ENCODE assay signal across 26 cellular contexts in the genomic region with DNA sequence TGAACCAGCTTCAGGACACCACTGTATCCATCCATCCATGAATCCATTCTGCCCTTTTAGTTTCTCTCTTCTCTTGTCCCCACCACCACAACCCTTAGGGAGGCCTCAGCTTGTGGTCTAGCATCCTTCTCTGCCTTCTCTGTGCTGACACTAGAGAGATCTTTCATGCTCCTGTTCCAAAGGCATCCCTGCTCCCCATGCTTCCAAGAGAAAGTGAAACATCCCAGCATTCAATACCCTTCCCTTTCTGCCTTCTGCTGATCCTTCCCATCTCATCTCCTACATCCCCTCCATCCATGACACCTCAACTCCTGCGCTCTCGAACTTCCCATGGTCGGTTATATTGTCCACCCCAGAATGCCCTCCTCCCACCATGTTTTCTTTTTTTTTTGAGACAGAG.
"Had no signal": no experiment of that assay in that cellular context is flagged by ENCODE, and none has a peak within 500 bp of the region (broad histone marks: within the 10 kb centered on the region; RNA-seq: fewer than 3 reads in every experiment).

No MANE protein-coding gene starts in this region.

- H3K27me3 Mint-ChIP-seq: memory B cell had no signal

- H3K27ac ChIP-seq: hepatocyte, left ventricle myocardium inferior, pancreas, prostate gland, skin epidermis, suprapubic skin, thoracic aorta, tibial artery, uterus had no signal

- H3K4me1 ChIP-seq: pancreas, prostate gland, uterus had no signal

- H3K36me3 ChIP-seq: pancreas, prostate gland, thoracic aorta, uterus had no signal

- H2AFZ ChIP-seq: hepatocyte had no signal

- ATAC-seq: mucosa of descending colon; naive thymus-derived CD4-positive, alpha-beta T cell; pancreas; right cardiac atrium; sciatic nerve had no signal

- H3K79me2 ChIP-seq: hepatocyte had no signal

- H3K4me3 ChIP-seq: hepatocyte, left ventricle myocardium inferior, mucosa of descending colon, pancreas, prostate gland, skin epidermis, suprapubic skin, thoracic aorta, tibial artery, uterus had no signal

- H3K9me3 Mint-ChIP-seq: memory B cell; naive thymus-derived CD4-positive, alpha-beta T cell; nephron progenitor cell; stimulated activated naive CD8-positive, alpha-beta T cell treated with anti-CD3 and anti-CD28 coated beads, Interleukin-15, Interleukin-2, amounts not matched to agents 100 ng/mL and 50 ng/mL, for 24 hours; type B pancreatic cell had no signal

- H3K9me3 ChIP-seq: left ventricle myocardium inferior, mucosa of descending colon, pancreas, prostate gland, suprapubic skin, thoracic aorta, tibial artery, uterus had no signal

- H3K27ac Mint-ChIP-seq: memory B cell; naive thymus-derived CD4-positive, alpha-beta T cell; nephron progenitor cell; stimulated activated naive CD8-positive, alpha-beta T cell treated with anti-CD3 and anti-CD28 coated beads, Interleukin-15, Interleukin-2, amounts not matched to agents 100 ng/mL and 50 ng/mL, for 24 hours; type B pancreatic cell had no signal

- H3K4me2 ChIP-seq: hepatocyte had no signal

- H3K4me3 Mint-ChIP-seq: memory B cell; nephron progenitor cell; stimulated activated naive CD8-positive, alpha-beta T cell treated with anti-CD3 and anti-CD28 coated beads, Interleukin-15, Interleukin-2, amounts not matched to agents 100 ng/mL and 50 ng/mL, for 24 hours; type B pancreatic cell had no signal

- DNase-seq: islet precursor cell; left ventricle myocardium inferior; midbrain; mucosa of descending colon; naive thymus-derived CD4-positive, alpha-beta T cell; nephron progenitor cell; nucleus accumbens; pancreas; retina; right cardiac atrium; stimulated activated CD4-positive, alpha-beta T cell treated with anti-CD3 and anti-CD28 coated beads, Interleukin-12 subunit alpha, Interleukin-12 subunit beta, amount 100 ng/mL, for 4 hours; stimulated activated CD4-positive, alpha-beta T cell treated with anti-CD3 and anti-CD28 coated beads, Interleukin-15, amount 100 ng/mL, for 24 hours; stimulated activated CD4-positive, alpha-beta T cell treated with anti-CD3 and anti-CD28 coated beads, Interleukin-2, amount 100 ng/mL, for 24 hours; stimulated activated CD4-positive, alpha-beta T cell treated with anti-CD3 and anti-CD28 coated beads, Interleukin-4, amount 100 ng/mL, for 1 hour; stimulated activated naive CD4-positive, alpha-beta T cell; tibial artery; uterus had no signal

- H3K27me3 ChIP-seq: hepatocyte, pancreas, suprapubic skin, tibial artery, uterus had no signal
